Comparison of ENCODE assay signal across 31 cellular contexts in the genomic region with DNA sequence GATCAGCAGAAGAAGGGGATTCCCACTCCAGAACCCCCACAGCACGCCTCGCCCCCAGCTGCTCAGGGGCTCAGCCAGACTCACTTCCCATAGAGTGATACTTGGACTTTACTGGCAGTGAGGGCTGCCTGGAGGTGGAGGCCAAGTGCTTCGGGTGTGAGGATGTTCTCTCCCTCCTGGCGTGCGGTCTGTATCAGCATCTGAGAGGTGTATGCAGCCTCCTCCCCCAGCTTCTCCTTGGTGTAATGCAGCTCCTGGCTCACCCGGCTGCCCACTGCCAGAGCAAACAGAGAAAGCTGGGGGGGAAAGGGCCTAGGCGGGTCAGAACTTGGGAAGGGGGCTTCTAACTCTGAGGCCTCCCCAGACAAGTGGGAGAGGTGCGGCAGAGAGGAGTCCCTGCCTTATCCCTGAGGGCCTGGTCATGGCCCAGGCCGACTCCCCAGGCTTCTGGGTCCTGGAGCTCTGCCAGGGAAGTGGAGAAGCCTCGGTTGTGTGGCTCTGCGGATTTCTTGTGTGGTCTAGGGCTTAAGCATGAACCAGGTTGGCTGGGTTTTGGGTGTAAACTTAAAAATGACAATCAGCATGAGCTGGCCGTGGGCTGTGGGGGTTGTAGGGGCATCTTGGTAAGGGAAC. TPM values are rescaled to one million over a fixed set of nuclear protein-coding genes. Genes with fewer than 3 reads are reported as not detected.
DNase-seq lines count a peak whose midpoint lies in the region; ATAC-seq and TF ChIP-seq lines count a peak whose summit lies in the region.
"Had no signal": no experiment of that assay in that cellular context is flagged by ENCODE, and none has a peak within 500 bp of the region (broad histone marks: within the 10 kb centered on the region; RNA-seq: fewer than 3 reads in every experiment).

No MANE protein-coding gene starts in this region.

- no peak overlapping the region for H3K4me2 ChIP-seq in GM23338

- no peaks in the 10 kb centered on the region for H3K9me3 Mint-ChIP-seq in GM23338
- H3K9me3 Mint-ChIP-seq in activated T-helper 1 cell treated with anti-CD3 and anti-CD28 coated beads, Interleukin-12 subunit alpha, Interleukin-12 subunit beta, Interleukin-2, Interleukin-4 antibody, amounts not matched to agents 30 ng/mL and 10 ng/mL and 1 ng/mL, durations not matched to agents 14 hours and 24 hours and 36 hours: no peaks in the 10 kb centered on the region
- no peaks in the 10 kb centered on the region for H3K9me3 Mint-ChIP-seq in nephron
- H3K9me3 Mint-ChIP-seq: activated T-cell treated with anti-CD3 and anti-CD28 coated beads, Interleukin-2, amount 50 U/mL, for 24 hours; CD4-positive, CD25-positive, alpha-beta regulatory T cell; T-helper 1 cell treated with Interleukin-12 subunit alpha and Interleukin-12 subunit beta and Interleukin-4 antibody, amounts not matched to agents 30 μg/mL and 1 μg/mL, for 36 hours had no signal

- ATAC-seq in GM23338 (peak; percentile 30), HG03460 (IDR thresholded peaks at IDR 0.05; ENCODE audit: unreplicated experiment) (no peak), HG03432 (IDR thresholded peaks at IDR 0.05; ENCODE audit: unreplicated experiment) (no peak), HG03159 (IDR thresholded peaks at IDR 0.05; ENCODE audit: unreplicated experiment) (no peak)
- ATAC-seq: naive thymus-derived CD4-positive, alpha-beta T cell had no signal

- H3K4me3 Mint-ChIP-seq in GM23338 (no peak overlapping the region), nephron (no peak overlapping the region)
- H3K4me3 Mint-ChIP-seq in activated T-helper 1 cell treated with anti-CD3 and anti-CD28 coated beads, Interleukin-12 subunit alpha, Interleukin-12 subunit beta, Interleukin-2, Interleukin-4 antibody, amounts not matched to agents 30 ng/mL and 10 ng/mL and 1 ng/mL, durations not matched to agents 14 hours and 24 hours and 36 hours: no peak overlapping the region
- H3K4me3 Mint-ChIP-seq: activated T-cell treated with anti-CD3 and anti-CD28 coated beads, Interleukin-2, amount 50 U/mL, for 24 hours; CD4-positive, CD25-positive, alpha-beta regulatory T cell; naive thymus-derived CD4-positive, alpha-beta T cell; T-helper 1 cell treated with Interleukin-12 subunit alpha and Interleukin-12 subunit beta and Interleukin-4 antibody, amounts not matched to agents 30 μg/mL and 1 μg/mL, for 36 hours had no signal

- peak overlapping the region; percentile 63; the same call in 1 of the 2 replicates for H3K27ac ChIP-seq in GM23338 (ENCODE audit: low read depth)

- no peak overlapping the region for H3K4me3 ChIP-seq in GM23338
- H3K4me3 ChIP-seq: HAP-1 had no signal

- no peaks in the 10 kb centered on the region for H3K79me2 ChIP-seq in GM23338 (replicated peaks; ENCODE audit: insufficient read depth)

- no peaks in the 10 kb centered on the region for H3K36me3 ChIP-seq in GM23338 (ENCODE audit: insufficient read depth)
- H3K36me3 ChIP-seq: HAP-1 had no signal

- H3K4me1 ChIP-seq in GM23338 (ENCODE audit: insufficient read depth): no peaks in the 10 kb centered on the region
- H3K4me1 ChIP-seq: HAP-1 had no signal

- DNase-seq in AG20443 (ENCODE audit: low spot score) (peak; percentile 7), GM23338 (ENCODE audit: low spot score) (peak; percentile 34), cerebellar nuclear complex (lab: John Stamatoyannopoulos, UW) (no peak)
- DNase-seq in activated T-helper 1 cell treated with anti-CD3 and anti-CD28 coated beads, Interleukin-12 subunit alpha, Interleukin-12 subunit beta, Interleukin-2, Interleukin-4 antibody, amounts not matched to agents 30 ng/mL and 10 ng/mL and 1 ng/mL, durations not matched to agents 14 hours and 24 hours and 36 hours (ENCODE audit: low spot score): no peak
- DNase-seq: activated gamma-delta T cell treated with Interleukin-2 at 50 U/mL for 16 hours; activated T-cell treated with anti-CD3 and anti-CD28 coated beads, Interleukin-2, amount 50 U/mL, for 24 hours; caudate nucleus; CD4-positive, CD25-positive, alpha-beta regulatory T cell; dermis blood vessel endothelial cell; hypothalamus; Karpas-422; midbrain; naive thymus-derived CD4-positive, alpha-beta T cell; NCI-H2081 treated with DMSO at 0.1 percent for 48 hours; NCI-H226; NCI-H774; RPMI8226; stimulated activated CD4-positive, alpha-beta T cell treated with anti-CD3 and anti-CD28 coated beads, Interleukin-4, amount 100 ng/mL, for 1 hour had no signal

- no peaks in the 10 kb centered on the region for H3K9me2 ChIP-seq in GM23338 (ENCODE audit: insufficient read depth)

- H3K27me3 Mint-ChIP-seq in GM23338 (ENCODE audit: insufficient read depth, low read depth, poor library complexity) (peaks cover 5% of the 10 kb centered on the region), nephron (ENCODE audit: low read depth) (no peaks in the 10 kb centered on the region)
- peaks cover 3% of the 10 kb centered on the region for H3K27me3 Mint-ChIP-seq in activated T-helper 1 cell treated with anti-CD3 and anti-CD28 coated beads, Interleukin-12 subunit alpha, Interleukin-12 subunit beta, Interleukin-2, Interleukin-4 antibody, amounts not matched to agents 30 ng/mL and 10 ng/mL and 1 ng/mL, durations not matched to agents 14 hours and 24 hours and 36 hours (ENCODE audit: insufficient read depth)
- H3K27me3 Mint-ChIP-seq: activated T-cell treated with anti-CD3 and anti-CD28 coated beads, Interleukin-2, amount 50 U/mL, for 24 hours; CD4-positive, CD25-positive, alpha-beta regulatory T cell; naive thymus-derived CD4-positive, alpha-beta T cell had no signal

- H3K4me1 Mint-ChIP-seq in GM23338: peaks cover 15% of the 10 kb centered on the region
- H3K4me1 Mint-ChIP-seq in activated T-helper 1 cell treated with anti-CD3 and anti-CD28 coated beads, Interleukin-12 subunit alpha, Interleukin-12 subunit beta, Interleukin-2, Interleukin-4 antibody, amounts not matched to agents 30 ng/mL and 10 ng/mL and 1 ng/mL, durations not matched to agents 14 hours and 24 hours and 36 hours (ENCODE audit: low read depth): peaks cover 9% of the 10 kb centered on the region
- peaks cover 13% of the 10 kb centered on the region for H3K4me1 Mint-ChIP-seq in nephron

- H3K36me3 Mint-ChIP-seq in GM23338 (ENCODE audit: low read depth): no peaks in the 10 kb centered on the region
- no peaks in the 10 kb centered on the region for H3K36me3 Mint-ChIP-seq in activated T-helper 1 cell treated with anti-CD3 and anti-CD28 coated beads, Interleukin-12 subunit alpha, Interleukin-12 subunit beta, Interleukin-2, Interleukin-4 antibody, amounts not matched to agents 30 ng/mL and 10 ng/mL and 1 ng/mL, durations not matched to agents 14 hours and 24 hours and 36 hours (ENCODE audit: low read depth)
- H3K36me3 Mint-ChIP-seq in nephron (ENCODE audit: low read depth): no peaks in the 10 kb centered on the region
- H3K36me3 Mint-ChIP-seq: CD4-positive, CD25-positive, alpha-beta regulatory T cell; naive thymus-derived CD4-positive, alpha-beta T cell had no signal

- H2AFZ ChIP-seq in GM23338: peak overlapping the region; percentile 32; the same call in 1 of the 2 replicates

- no peaks in the 10 kb centered on the region for H3F3A ChIP-seq in GM23338 (replicated peaks; ENCODE audit: low read depth)

- no peaks in the 10 kb centered on the region for H4K20me1 ChIP-seq in GM23338 (replicated peaks; ENCODE audit: insufficient read depth)

- H3K27me3 ChIP-seq in GM23338 (ENCODE audit: insufficient read depth): no peaks in the 10 kb centered on the region

- TF ChIP-seq CTCF in GM23338 (conservative IDR thresholded peaks at IDR 0.05; ENCODE audit: low read depth in 2 of 2) (no peak), nephron (IDR thresholded peaks at IDR 0.05; ENCODE audit: unreplicated experiment in 3 of 3) (no peak)

- intact Hi-C loops in activated T-helper 1 cell treated with anti-CD3 and anti-CD28 coated beads, Interleukin-12 subunit alpha, Interleukin-12 subunit beta, Interleukin-2, Interleukin-4 antibody, amounts not matched to agents 30 ng/mL and 10 ng/mL and 1 ng/mL, durations not matched to agents 14 hours and 24 hours and 36 hours (cut with micrococcal nuclease): no loop called here

- H3K27ac Mint-ChIP-seq in GM23338 (no peak overlapping the region), nephron (peak overlapping the region; percentile 41 to 56 (median 48))
- H3K27ac Mint-ChIP-seq in activated T-helper 1 cell treated with anti-CD3 and anti-CD28 coated beads, Interleukin-12 subunit alpha, Interleukin-12 subunit beta, Interleukin-2, Interleukin-4 antibody, amounts not matched to agents 30 ng/mL and 10 ng/mL and 1 ng/mL, durations not matched to agents 14 hours and 24 hours and 36 hours: peak overlapping the region; percentile 58
- H3K27ac Mint-ChIP-seq: activated T-cell treated with anti-CD3 and anti-CD28 coated beads, Interleukin-2, amount 50 U/mL, for 24 hours; T-helper 1 cell treated with Interleukin-12 subunit alpha and Interleukin-12 subunit beta and Interleukin-4 antibody, amounts not matched to agents 30 μg/mL and 1 μg/mL, for 36 hours had no signal

RNA-seq across cellular contexts. Expression of a gene that starts 10.9 kb away (rescaled TPM):
- 0.63 and 0.74 TPM in 2 replicates for total RNA-seq in GM23338 (2014; rRNA removed; shearing (Covaris generic))
- polyA plus RNA-seq in GM23338 (2016; fragmentation: Nextera tagmentation; extraction: Ambion mirVana): 0.52 and 0.74 TPM in 2 replicates
- 1.3 and 1.5 TPM in 2 replicates for total RNA-seq in activated T-helper 1 cell treated with anti-CD3 and anti-CD28 coated beads, Interleukin-12 subunit alpha, Interleukin-12 subunit beta, Interleukin-2, Interleukin-4 antibody, amounts not matched to agents 30 ng/mL and 10 ng/mL and 1 ng/mL, durations not matched to agents 14 hours and 24 hours and 36 hours

RNA-seq across cellular contexts. Expression of a gene that starts 23.9 kb away (rescaled TPM):
- total RNA-seq in GM23338 (2014; rRNA removed; shearing (Covaris generic)): 0.16 and 0.66 TPM in 2 replicates
- polyA plus RNA-seq in GM23338 (2016; fragmentation: Nextera tagmentation; extraction: Ambion mirVana): 0.33 and 0.37 TPM in 2 replicates
- 22.6 and 24.1 TPM in 2 replicates for total RNA-seq in activated T-helper 1 cell treated with anti-CD3 and anti-CD28 coated beads, Interleukin-12 subunit alpha, Interleukin-12 subunit beta, Interleukin-2, Interleukin-4 antibody, amounts not matched to agents 30 ng/mL and 10 ng/mL and 1 ng/mL, durations not matched to agents 14 hours and 24 hours and 36 hours

RNA-seq across cellular contexts. Expression of a gene that starts 25.0 kb away (rescaled TPM):
- total RNA-seq in GM23338 (2014; rRNA removed; shearing (Covaris generic)): 0.73 TPM in 1 of 2 replicates, not detected in the other
- polyA plus RNA-seq in GM23338 (2016; fragmentation: Nextera tagmentation; extraction: Ambion mirVana): not detected in 2 replicates
- total RNA-seq in activated T-helper 1 cell treated with anti-CD3 and anti-CD28 coated beads, Interleukin-12 subunit alpha, Interleukin-12 subunit beta, Interleukin-2, Interleukin-4 antibody, amounts not matched to agents 30 ng/mL and 10 ng/mL and 1 ng/mL, durations not matched to agents 14 hours and 24 hours and 36 hours: 0.44 TPM in 1 of 2 replicates, not detected in the other
- total RNA-seq: activated CD8-positive, alpha-beta memory T cell treated with anti-CD3 and anti-CD28 coated beads for 36 hours; dermis blood vessel endothelial cell had no signal
- polyA plus RNA-seq: AG04450, fibroblast of lung, keratinocyte had no signal

RNA-seq across cellular contexts. Expression of a gene that starts 32.0 kb away (rescaled TPM):
- 11.8 and 15.1 TPM in 2 replicates for total RNA-seq in GM23338 (2014; rRNA removed; shearing (Covaris generic))
- 7.6 and 8.7 TPM in 2 replicates for polyA plus RNA-seq in GM23338 (2016; fragmentation: Nextera tagmentation; extraction: Ambion mirVana)
- total RNA-seq in activated T-helper 1 cell treated with anti-CD3 and anti-CD28 coated beads, Interleukin-12 subunit alpha, Interleukin-12 subunit beta, Interleukin-2, Interleukin-4 antibody, amounts not matched to agents 30 ng/mL and 10 ng/mL and 1 ng/mL, durations not matched to agents 14 hours and 24 hours and 36 hours: 208 and 211 TPM in 2 replicates

RNA-seq across cellular contexts. Expression of a gene that starts 44.2 kb away (rescaled TPM):
- total RNA-seq in GM23338 (2014; rRNA removed; shearing (Covaris generic)): 0.58 and 0.63 TPM in 2 replicates
- polyA plus RNA-seq in GM23338 (2016; fragmentation: Nextera tagmentation; extraction: Ambion mirVana): 1.5 and 1.6 TPM in 2 replicates
- 0.47 and 0.54 TPM in 2 replicates for total RNA-seq in activated T-helper 1 cell treated with anti-CD3 and anti-CD28 coated beads, Interleukin-12 subunit alpha, Interleukin-12 subunit beta, Interleukin-2, Interleukin-4 antibody, amounts not matched to agents 30 ng/mL and 10 ng/mL and 1 ng/mL, durations not matched to agents 14 hours and 24 hours and 36 hours
- total RNA-seq: astrocyte, dermis blood vessel endothelial cell, osteoblast had no signal
- polyA plus RNA-seq: liver had no signal

Comparison
In these comparisons a context has a peak if more than half of its experiments do, and no peak if none do; other contexts are left out.
1. DNase-seq: peak in AG20443 (single experiment) and GM23338 (single experiment); none in activated T-helper 1 cell treated with anti-CD3 and anti-CD28 coated beads, Interleukin-12 subunit alpha, Interleukin-12 subunit beta, Interleukin-2, Interleukin-4 antibody, amounts not matched to agents 30 ng/mL and 10 ng/mL and 1 ng/mL, durations not matched to agents 14 hours and 24 hours and 36 hours (single experiment) and cerebellar nuclear complex (0 of 2).
2. RNA of a gene that starts 23.9 kb away (total RNA-seq): 22.6 to 24.1 TPM in activated T-helper 1 cell treated with anti-CD3 and anti-CD28 coated beads, Interleukin-12 subunit alpha, Interleukin-12 subunit beta, Interleukin-2, Interleukin-4 antibody, amounts not matched to agents 30 ng/mL and 10 ng/mL and 1 ng/mL, durations not matched to agents 14 hours and 24 hours and 36 hours; 0.16 to 0.66 TPM in GM23338; every median in the first group is over 10 times any median in the second.